8 cellular contexts compared by ENCODE assay signal in the genomic region with DNA sequence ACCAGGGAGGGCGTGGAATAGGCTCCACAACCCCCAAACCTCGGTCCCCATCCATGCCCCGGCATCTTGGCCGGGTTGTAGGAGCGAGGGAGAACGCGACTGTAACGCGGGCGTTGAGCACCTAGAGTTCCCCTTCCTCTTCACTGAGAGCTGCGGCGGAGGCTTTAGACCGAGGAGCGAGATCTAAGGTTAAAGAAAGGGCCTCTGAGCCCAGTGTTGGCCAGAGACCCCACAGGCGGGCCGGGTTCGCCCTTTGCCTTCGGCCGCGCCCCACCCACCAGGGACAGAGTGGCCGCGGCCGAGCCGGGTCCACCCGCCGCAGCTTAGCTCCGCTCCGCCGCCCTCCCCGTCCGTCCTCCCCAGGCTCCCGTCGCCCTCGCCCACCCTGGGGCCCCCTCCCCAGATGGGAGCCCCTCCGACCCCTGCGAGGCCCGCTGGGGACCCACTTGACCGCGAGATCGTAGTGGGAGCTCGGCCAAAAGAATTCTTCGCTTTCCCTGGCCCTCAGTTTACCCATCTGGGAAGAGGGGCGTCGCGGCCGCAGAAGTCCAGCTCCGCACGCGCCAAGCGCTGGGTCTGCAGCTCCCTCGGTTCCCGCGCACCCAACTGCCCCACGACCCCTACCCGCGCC. TPM values are rescaled to one million over a fixed set of nuclear protein-coding genes. Genes with fewer than 3 reads are reported as not detected.
DNase-seq lines count a peak whose midpoint lies in the region; ATAC-seq and TF ChIP-seq lines count a peak whose summit lies in the region.

No MANE protein-coding gene starts in this region.

- H3K36me3 ChIP-seq in mammary epithelial cell (ENCODE audit: insufficient read depth, low read length) = no peaks in the 10 kb centered on the region
- peaks cover 0 to 26% of the 10 kb centered on the region in 2 experiments for H3K36me3 ChIP-seq in mesenchymal stem cell (ENCODE audit: control insufficient read depth in 1 of 2, insufficient read depth in 2 of 2, low read depth in 1 of 2, low read length in 2 of 2)

- peak overlapping the region in 1 of 2 experiments; percentile 88 for H3K14ac ChIP-seq in mesenchymal stem cell (ENCODE audit: low read length in 2 of 2)

- H3K27me3 Mint-ChIP-seq in MCF 10A (ENCODE audit: insufficient read depth, unreplicated experiment) = no peaks in the 10 kb centered on the region
- no peaks in the 10 kb centered on the region for H3K27me3 Mint-ChIP-seq in chondrocyte (ENCODE audit: low read depth)

- peak overlapping the region; percentile 85 for H4K8ac ChIP-seq in mesenchymal stem cell (ENCODE audit: low read length)

- H3K9me3 ChIP-seq in mammary epithelial cell (replicated peaks; ENCODE audit: insufficient read depth, low read length) = no peaks in the 10 kb centered on the region
- no peaks in the 10 kb centered on the region for H3K9me3 ChIP-seq in mesenchymal stem cell (ENCODE audit: control insufficient read depth, low read length)

- H3K9me3 Mint-ChIP-seq in MCF 10A (ENCODE audit: unreplicated experiment) (no peaks in the 10 kb centered on the region), chondrocyte (ENCODE audit: low read depth) (peaks cover 8% of the 10 kb centered on the region)

- intact Hi-C loops in MCF 10A (cut with micrococcal nuclease) (no loop called here), mammary epithelial cell (cut with micrococcal nuclease) (no loop called here)

- H3K79me1 ChIP-seq in mesenchymal stem cell (replicated peaks; ENCODE audit: low read length, poor library complexity, severe bottlenecking) = peaks cover 2% of the 10 kb centered on the region

- WGBS in mammary epithelial cell (ENCODE audit: low coverage, missing lambda C conversion rate) = 73% methylated on average over 16 of the region's 56 CpGs
- WGBS in mesenchymal stem cell = 29% methylated on average over 49 of the region's 56 CpGs

- H3K9ac ChIP-seq in mammary epithelial cell (ENCODE audit: insufficient read depth, low read length) = no peak overlapping the region
- peak overlapping the region; percentile 90 for H3K9ac ChIP-seq in mesenchymal stem cell (ENCODE audit: low read length)

- H2BK5ac ChIP-seq in mesenchymal stem cell (ENCODE audit: low read depth, low read length, poor library complexity, severe bottlenecking) = no peak overlapping the region

- no peak for TF ChIP-seq CTCF in MCF 10A (IDR thresholded peaks at IDR 0.05; ENCODE audit: unreplicated experiment)
- TF ChIP-seq CTCF in mammary epithelial cell (conservative IDR thresholded peaks at IDR 0.05 in 1 of 2, IDR thresholded peaks at IDR 0.05 in 1 of 2; ENCODE audit: extremely low read depth in 1 of 2, insufficient read depth in 1 of 2, low read depth in 1 of 2, low read length in 2 of 2) = no peak
- no peak for TF ChIP-seq CTCF in chondrocyte (IDR thresholded peaks at IDR 0.05)

- H3K4ac ChIP-seq in mesenchymal stem cell (ENCODE audit: low read depth in 1 of 2, low read length in 2 of 2) = peak overlapping the region; percentile 58 to 70

- H3K36me3 Mint-ChIP-seq in MCF 10A (ENCODE audit: insufficient read depth, unreplicated experiment) = peaks cover 40% of the 10 kb centered on the region
- H3K36me3 Mint-ChIP-seq in chondrocyte (ENCODE audit: low read depth) = no peaks in the 10 kb centered on the region

- DNase-seq in MCF 10A (ENCODE audit: unreplicated experiment) = peak; percentile 42
- DNase-seq in mammary epithelial cell = no peak
- DNase-seq in chondrocyte (ENCODE audit: low spot score) = no peak
- peak; percentile 18 for DNase-seq in mesenchymal stem cell
- DNase-seq in NCI-H1417 (lab: John Stamatoyannopoulos, UW) = no peak

- dilution Hi-C loops in mammary epithelial cell (cut with HindIII; ENCODE audit: low sequenced_read_pairs) = no loop called here

- no peaks in the 10 kb centered on the region for H4K20me1 ChIP-seq in mammary epithelial cell (ENCODE audit: insufficient read depth, low read length)

- peak overlapping the region; percentile 75 for H4K91ac ChIP-seq in mesenchymal stem cell (ENCODE audit: low read length)

- POLR2A ChIA-PET in MCF 10A (lab: Yijun Ruan, JAX) = interaction anchor here (0.5 to 4.1 kb wide), 10 partner anchors 8 to 223 kb away, joined by 3 to 32 read pairs (median 4); no protein-coding TSS in a partner anchor

- CTCF ChIA-PET in MCF 10A (lab: Yijun Ruan, JAX) (interaction anchor here (0.6 to 1.4 kb wide), 5 partner anchors 23 to 285 kb away, joined by 3 to 7 read pairs (median 3); no protein-coding TSS in a partner anchor), mammary epithelial cell (lab: Charles Lee; ENCODE audit: low non-redundant PET) (no interaction called here)

- no peak overlapping the region for H2AK5ac ChIP-seq in mesenchymal stem cell (ENCODE audit: low read length, severe bottlenecking)

- H3K27ac ChIP-seq in mammary epithelial cell (ENCODE audit: insufficient read depth, low read depth, low read length) (no peak overlapping the region), mesenchymal stem cell (ENCODE audit: low read length, poor library complexity, severe bottlenecking) (no peak overlapping the region)

- no peaks in the 10 kb centered on the region for H3K79me2 ChIP-seq in mammary epithelial cell (ENCODE audit: insufficient read depth, low read length)

- H3K4me1 Mint-ChIP-seq in MCF 10A (ENCODE audit: insufficient read depth, unreplicated experiment) = peaks cover 23% of the 10 kb centered on the region
- H3K4me1 Mint-ChIP-seq in chondrocyte (ENCODE audit: low read depth) = peaks cover 45% of the 10 kb centered on the region

- H2BK12ac ChIP-seq in mesenchymal stem cell (ENCODE audit: low read length in 2 of 2) = peak overlapping the region in 1 of 2 experiments; percentile 10

- H3K4me3 Mint-ChIP-seq in MCF 10A (ENCODE audit: unreplicated experiment) (peak overlapping the region; percentile 89), chondrocyte (ENCODE audit: unreplicated experiment) (peak overlapping the region; percentile 71)

- H3K4me3 ChIP-seq in mammary epithelial cell (replicated peaks in 1 of 3; ENCODE audit: insufficient read depth in 1 of 3, low read depth in 2 of 3, low read length in 3 of 3) = no peak overlapping the region
- peak overlapping the region; percentile 62 to 88 for H3K4me3 ChIP-seq in mesenchymal stem cell (ENCODE audit: insufficient read depth in 1 of 2, low read depth in 1 of 2, low read length in 2 of 2)

- H3K27me3 ChIP-seq in mammary epithelial cell (ENCODE audit: insufficient read depth, low read length) = no peaks in the 10 kb centered on the region
- no peaks in the 10 kb centered on the region for H3K27me3 ChIP-seq in mesenchymal stem cell (ENCODE audit: control insufficient read depth in 1 of 2, insufficient read depth in 1 of 2, low read length in 2 of 2)

- peak overlapping the region; percentile 78 to 90 for H3K18ac ChIP-seq in mesenchymal stem cell (ENCODE audit: low read depth in 1 of 2, low read length in 2 of 2)

- peak overlapping the region; percentile 88 for H3K27ac Mint-ChIP-seq in MCF 10A (ENCODE audit: low read depth, unreplicated experiment)
- H3K27ac Mint-ChIP-seq in chondrocyte (ENCODE audit: unreplicated experiment) = no peak overlapping the region

- H3K4me2 ChIP-seq in mammary epithelial cell (ENCODE audit: insufficient read depth, low read depth, low read length) (no peak overlapping the region), mesenchymal stem cell (ENCODE audit: low read length, poor library complexity, severe bottlenecking) (peak overlapping the region; percentile 70)

- H3K23ac ChIP-seq in mesenchymal stem cell (ENCODE audit: low read length in 2 of 2) = peak overlapping the region in 1 of 2 experiments; percentile 83

- BruUV-seq in MCF 10A (replicated peaks; lab: Mats Ljungman, UMichigan) (no TSS peak), mammary epithelial cell (replicated peaks; lab: Mats Ljungman, UMichigan) (no TSS peak)

- peak overlapping the region; percentile 77 for H2BK120ac ChIP-seq in mesenchymal stem cell (ENCODE audit: low read depth, low read length)

- peak overlapping the region; percentile 75 for H2BK15ac ChIP-seq in mesenchymal stem cell (ENCODE audit: low read depth, poor library complexity, severe bottlenecking)

- H3K4me1 ChIP-seq in mammary epithelial cell (ENCODE audit: insufficient read depth, low read length) (peaks cover 6% of the 10 kb centered on the region), mesenchymal stem cell (ENCODE audit: control insufficient read depth, insufficient read depth, low read depth, low read length) (peaks cover 21% of the 10 kb centered on the region)

- H2AFZ ChIP-seq in mammary epithelial cell (ENCODE audit: low read depth, low read length) (no peak overlapping the region), mesenchymal stem cell (ENCODE audit: low read depth, low read length) (peak overlapping the region; percentile 52)

- in situ Hi-C loops in mammary epithelial cell (cut with MboI; ENCODE audit: low sequenced_read_pairs in 2 of 2) = no loop called here

- ATAC-seq in HG03039 (IDR thresholded peaks at IDR 0.05; ENCODE audit: unreplicated experiment) = no peak
- no peak for ATAC-seq in GM18520 (IDR thresholded peaks at IDR 0.05; ENCODE audit: unreplicated experiment)
- no peak for ATAC-seq in HG03521 (IDR thresholded peaks at IDR 0.05; ENCODE audit: unreplicated experiment)

RNA-seq across cellular contexts. Expression of gene ANPEP, which starts 0.4 kb away (rescaled TPM):
- total RNA-seq in MCF 10A (2022) (252 and 294 TPM in 2 replicates), mammary epithelial cell (1 to 10 TPM; 4.3 to 5.9 TPM), chondrocyte (46.5 to 64.9 TPM (median 48.1 TPM) in 3 replicates)
- 1.5 TPM for polyA plus RNA-seq in mammary epithelial cell
- polyA minus RNA-seq in mammary epithelial cell = not detected
- polyA plus RNA-seq in mesenchymal stem cell (2013, experiment 1 of 2) = 63.7 TPM
- 61.6 TPM for polyA plus RNA-seq in mesenchymal stem cell (2013, experiment 2 of 2)

RNA-seq across cellular contexts. Expression of gene MESP2, which starts 38.1 kb away (rescaled TPM):
- not detected in 2 replicates for total RNA-seq in MCF 10A (2022)
- under 1 TPM in 1 of 2 donors, not detected in 1; 0.31 TPM for total RNA-seq in mammary epithelial cell
- polyA plus RNA-seq in mammary epithelial cell = 0.10 TPM
- polyA minus RNA-seq in mammary epithelial cell = not detected
- 0.25 to 0.51 TPM (median 0.36 TPM) in 3 replicates for total RNA-seq in chondrocyte
- 0.12 TPM for polyA plus RNA-seq in mesenchymal stem cell (2013, experiment 1 of 2)
- 0.07 TPM for polyA plus RNA-seq in mesenchymal stem cell (2013, experiment 2 of 2)

Comparison
In these comparisons a context has a peak if more than half of its experiments do, and no peak if none do; other contexts are left out.
1. DNase-seq: peak in MCF 10A (single experiment) and mesenchymal stem cell (single experiment); none in mammary epithelial cell (single experiment), chondrocyte (single experiment) and NCI-H1417 (0 of 3).
2. H3K4me3 ChIP-seq: peak in mesenchymal stem cell (2 of 2); none in mammary epithelial cell (0 of 3).